In the genomic region with DNA sequence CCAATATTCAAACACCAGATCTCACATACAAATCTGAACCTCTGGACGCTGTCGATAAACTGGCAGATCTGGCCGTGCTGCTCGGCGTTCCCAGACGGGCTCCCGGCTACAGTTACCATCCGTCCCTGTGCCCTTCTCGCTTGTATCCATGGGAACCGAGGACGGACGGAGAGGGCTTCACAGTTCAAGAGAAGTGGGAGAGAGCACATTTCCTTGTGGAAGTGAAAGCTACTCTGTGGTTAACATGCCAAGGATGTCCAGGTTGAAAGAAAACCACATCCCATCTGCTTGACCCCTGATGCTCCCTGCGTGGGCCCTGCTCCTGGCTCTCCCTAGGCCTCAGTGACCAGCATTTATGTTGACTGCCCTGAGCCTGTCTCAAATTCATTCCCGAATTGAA, we compare ENCODE assay signal across 10 cellular contexts. TPM values are rescaled to one million over a fixed set of nuclear protein-coding genes. Genes with fewer than 3 reads are reported as not detected.
DNase-seq lines count a peak whose midpoint lies in the region; ATAC-seq, FAIRE-seq and TF ChIP-seq lines count a peak whose summit lies in the region.
"Had no signal": no experiment of that assay in that cellular context is flagged by ENCODE, and none has a peak within 500 bp of the region (broad histone marks: within the 10 kb centered on the region; RNA-seq: fewer than 3 reads in every experiment).

No MANE protein-coding gene starts in this region.

- H2AFZ ChIP-seq in OCI-LY1 (ENCODE audit: low read length) (no peak overlapping the region), neural progenitor cell (replicated peaks) (no peak overlapping the region)

- H3K9me3 ChIP-seq in BLaER1 (no peaks in the 10 kb centered on the region), OCI-LY1 (ENCODE audit: low read length) (no peaks in the 10 kb centered on the region), neural progenitor cell (ENCODE audit: low read depth) (no peaks in the 10 kb centered on the region)
- H3K9me3 ChIP-seq in effector memory CD4-positive, alpha-beta T cell (ENCODE audit: control insufficient read depth, low read length), result no peaks in the 10 kb centered on the region

- H3K4me1 ChIP-seq in BLaER1 (peaks cover 52% of the 10 kb centered on the region), OCI-LY1 (ENCODE audit: insufficient read depth, low read length, severe bottlenecking) (peaks cover 23% of the 10 kb centered on the region), neural progenitor cell (no peaks in the 10 kb centered on the region)
- H3K4me1 ChIP-seq in effector memory CD4-positive, alpha-beta T cell (ENCODE audit: control insufficient read depth, insufficient read depth, low read length, poor library complexity, severe bottlenecking), result no peaks in the 10 kb centered on the region

- H3K36me3 Mint-ChIP-seq in effector memory CD8-positive, alpha-beta T cell (ENCODE audit: insufficient read depth), result peaks cover 2% of the 10 kb centered on the region
- peaks cover 20% of the 10 kb centered on the region for H3K36me3 Mint-ChIP-seq in neural progenitor cell

- H3K36me3 ChIP-seq in BLaER1 (peaks cover 37% of the 10 kb centered on the region), OCI-LY1 (ENCODE audit: insufficient read depth, low read length) (no peaks in the 10 kb centered on the region), neural progenitor cell (no peaks in the 10 kb centered on the region)
- no peaks in the 10 kb centered on the region for H3K36me3 ChIP-seq in effector memory CD4-positive, alpha-beta T cell (ENCODE audit: control insufficient read depth, insufficient read depth, low read length)

- no peak for ATAC-seq in effector memory CD8-positive, alpha-beta T cell (replicated peaks)

- H3K27me3 ChIP-seq in BLaER1 (no peaks in the 10 kb centered on the region), OCI-LY1 (ENCODE audit: insufficient read depth, low read length) (no peaks in the 10 kb centered on the region), neural progenitor cell (no peaks in the 10 kb centered on the region)
- no peaks in the 10 kb centered on the region for H3K27me3 ChIP-seq in effector memory CD4-positive, alpha-beta T cell (replicated peaks; ENCODE audit: control insufficient read depth, insufficient read depth, low read length, poor library complexity, severe bottlenecking)

- H3K27ac ChIP-seq in BLaER1 (peak overlapping the region; percentile 80), OCI-LY1 (ENCODE audit: low read depth, low read length, poor library complexity, severe bottlenecking) (peak overlapping the region; percentile 72), neural progenitor cell (peak overlapping the region; percentile 53)
- H3K27ac ChIP-seq in effector memory CD4-positive, alpha-beta T cell (ENCODE audit: insufficient read depth, low read length, poor library complexity, severe bottlenecking), result no peak overlapping the region

- H3K4me2 ChIP-seq in BLaER1 (peak overlapping the region; percentile 77), OCI-LY1 (ENCODE audit: low read length) (no peak overlapping the region), neural progenitor cell (no peak overlapping the region)

- peak overlapping the region in 1 of 2 donors; percentile 24 for H3K4me3 Mint-ChIP-seq in effector memory CD8-positive, alpha-beta T cell
- H3K4me3 Mint-ChIP-seq in neural progenitor cell, result no peak overlapping the region

- TF ChIP-seq CTCF in OCI-LY1 (IDR thresholded peaks at IDR 0.05; ENCODE audit: low read length) (no peak), neural progenitor cell (IDR thresholded peaks at IDR 0.05) (no peak)

- no peaks in the 10 kb centered on the region for H3K9me3 Mint-ChIP-seq in effector memory CD8-positive, alpha-beta T cell
- no peaks in the 10 kb centered on the region for H3K9me3 Mint-ChIP-seq in neural progenitor cell

- peak overlapping the region; percentile 61 for H3K9ac ChIP-seq in BLaER1
- H3K9ac ChIP-seq in OCI-LY1 (ENCODE audit: low read length), result no peak overlapping the region; the same call in 1 of the 2 replicates
- H3K9ac ChIP-seq in neural progenitor cell, result no peak overlapping the region

- no peaks in the 10 kb centered on the region for H3K27me3 Mint-ChIP-seq in effector memory CD8-positive, alpha-beta T cell
- H3K27me3 Mint-ChIP-seq in neural progenitor cell (ENCODE audit: insufficient read depth, low read depth), result peaks cover 10% of the 10 kb centered on the region

- peaks cover 21 to 22% of the 10 kb centered on the region in 2 donors for H3K4me1 Mint-ChIP-seq in effector memory CD8-positive, alpha-beta T cell (ENCODE audit: low read depth in 2 of 2)
- peaks cover 40% of the 10 kb centered on the region for H3K4me1 Mint-ChIP-seq in neural progenitor cell

- no peaks in the 10 kb centered on the region for H3K9me2 ChIP-seq in OCI-LY1 (ENCODE audit: low read depth, low read length)

- H3F3A ChIP-seq in OCI-LY1 (ENCODE audit: insufficient read depth, low read length) (no peaks in the 10 kb centered on the region), neural progenitor cell (ENCODE audit: low read depth) (peaks cover 20% of the 10 kb centered on the region)

- H3K79me2 ChIP-seq in OCI-LY1 (ENCODE audit: insufficient read depth, low read length) (no peaks in the 10 kb centered on the region), neural progenitor cell (ENCODE audit: low read depth) (no peaks in the 10 kb centered on the region)

- H4K20me1 ChIP-seq in BLaER1 (0 out of 2 replicates have a peak, but pooled peaks cover 10% of the 10 kb centered on the region), OCI-LY1 (ENCODE audit: insufficient read depth, low read length) (no peaks in the 10 kb centered on the region), neural progenitor cell (ENCODE audit: low read depth) (peaks cover 9% of the 10 kb centered on the region)

- FAIRE-seq in frontal cortex (lab: Jason Lieb, UNC), result no peak

- H3K27ac Mint-ChIP-seq in effector memory CD8-positive, alpha-beta T cell, result peak overlapping the region; percentile 84 to 86
- H3K27ac Mint-ChIP-seq in neural progenitor cell, result peak overlapping the region; percentile 89

- no peak overlapping the region for H3K4me3 ChIP-seq in BLaER1
- no peak overlapping the region for H3K4me3 ChIP-seq in OCI-LY1 (ENCODE audit: low read depth, low read length, poor library complexity, severe bottlenecking)
- H3K4me3 ChIP-seq in neural progenitor cell, result no peak overlapping the region
- H3K4me3 ChIP-seq in effector memory CD4-positive, alpha-beta T cell (ENCODE audit: insufficient read depth, low read depth, low read length, poor library complexity, severe bottlenecking), result no peak overlapping the region

- DNase-seq in effector memory CD8-positive, alpha-beta T cell, result no peak
- DNase-seq in neural progenitor cell (ENCODE audit: low spot score) (no peak), GF-D8 (lab: John Stamatoyannopoulos, UW) (no peak), NCI-H1048 (lab: John Stamatoyannopoulos, UW) (no peak), frontal cortex (ENCODE audit: low spot score in 2 of 2) (no peak)
- DNase-seq in effector memory CD4-positive, alpha-beta T cell, result no peak
- DNase-seq: cerebellar nuclear complex, NCI-H526 treated with DMSO at 0.1 percent for 48 hours had no signal

RNA-seq across cellular contexts. Expression of gene DBN1, which starts 6.3 kb away (rescaled TPM):
- 113 and 338 TPM in 2 replicates for total RNA-seq in neural progenitor cell (ENCODE audit: low replicate concordance)
- total RNA-seq in frontal cortex, result 187 TPM

RNA-seq across cellular contexts. Expression of gene PDLIM7, which starts 17.6 kb away (rescaled TPM):
- 38.7 and 208 TPM in 2 replicates for total RNA-seq in neural progenitor cell (ENCODE audit: low replicate concordance)
- 6.5 TPM for total RNA-seq in frontal cortex

RNA-seq across cellular contexts. Expression of gene DOK3, which starts 29.9 kb away (rescaled TPM):
- total RNA-seq in neural progenitor cell (ENCODE audit: low replicate concordance) (0.54 and 0.93 TPM in 2 replicates), frontal cortex (3.3 TPM)

RNA-seq across cellular contexts. Expression of gene PRR7, which starts 33.2 kb away (rescaled TPM):
- total RNA-seq in neural progenitor cell (ENCODE audit: low replicate concordance), result 4.5 and 31.7 TPM in 2 replicates
- 12.2 TPM for total RNA-seq in frontal cortex

RNA-seq across cellular contexts. Expression of gene DDX41, which starts 37.0 kb away (rescaled TPM):
- total RNA-seq in neural progenitor cell (ENCODE audit: low replicate concordance) (60.7 and 118 TPM in 2 replicates), frontal cortex (77.0 TPM)
